In genomic region chr3:138862924-138863775, GRCh38 we compare ENCODE assay signal across 9 cellular contexts. TPM values are rescaled to one million over a fixed set of nuclear protein-coding genes. Genes with fewer than 3 reads are reported as not detected.
DNase-seq lines count a peak whose midpoint lies in the region; ATAC-seq and TF ChIP-seq lines count a peak whose summit lies in the region.
"Had no signal": no experiment of that assay in that cellular context is flagged by ENCODE, and none has a peak within 500 bp of the region (broad histone marks: within the 10 kb centered on the region; RNA-seq: fewer than 3 reads in every experiment).

No MANE protein-coding gene starts in this region.

- peak; percentile 12 for DNase-seq in stimulated activated CD4-positive, alpha-beta T cell treated with anti-CD3 and anti-CD28 coated beads, Interleukin-15, amount 100 ng/mL, for 24 hours
- no peak for DNase-seq in stimulated activated CD4-positive, alpha-beta T cell treated with anti-CD3 and anti-CD28 coated beads, Interleukin-2, amount 100 ng/mL, for 48 hours
- DNase-seq in RWPE1 (ENCODE audit: low spot score): peak; percentile 79
- DNase-seq in fibroblast of lung (ENCODE audit: low read depth in 2 of 2): peak; percentile 56 to 79
- peak; percentile 34 for DNase-seq in non-pigmented ciliary epithelial cell (ENCODE audit: low read depth)
- no peak for DNase-seq in NCI-H187 treated with DMSO at 0.1 percent for 48 hours (lab: John Stamatoyannopoulos, UW)
- no peak for DNase-seq in activated CD8-positive, alpha-beta memory T cell treated with anti-CD3 and anti-CD28 coated beads, Interleukin-2, amount 50 U/mL, for 4 hours
- DNase-seq: activated T-cell treated with anti-CD3 and anti-CD28 coated beads, Interleukin-2, amount 50 U/mL, for 4 hours had no signal

- peak overlapping the region; percentile 51 for H3K4me2 ChIP-seq in fibroblast of lung (ENCODE audit: extremely low read depth, insufficient read depth, low read length)

- CTCF ChIA-PET in RWPE1 (lab: Yijun Ruan, JAX): interaction anchor here (0.6 to 2.2 kb wide), 5 partner anchors 51 to 1988 kb away, joined by 3 to 6 read pairs (median 3); no protein-coding TSS in a partner anchor

- H2AFZ ChIP-seq in fibroblast of lung (ENCODE audit: low read length): peak overlapping the region; percentile 20

- H3K36me3 ChIP-seq in fibroblast of lung (ENCODE audit: control insufficient read depth, insufficient read depth, low read length): no peaks in the 10 kb centered on the region

- POLR2A ChIA-PET in RWPE1 (lab: Yijun Ruan, JAX; ENCODE audit: low non-redundant PET): interaction anchor here (0.6 kb wide), 1 partner anchor 13 kb away, joined by 5 read pairs; no protein-coding TSS in a partner anchor

- H3K27me3 ChIP-seq in fibroblast of lung (ENCODE audit: control insufficient read depth, insufficient read depth, low read length): no peaks in the 10 kb centered on the region

- peak overlapping the region; percentile 77 for H3K27ac ChIP-seq in RWPE1
- no peak overlapping the region for H3K27ac ChIP-seq in fibroblast of lung (ENCODE audit: insufficient read depth, low read length)

- ATAC-seq in GM18861 (IDR thresholded peaks at IDR 0.05; ENCODE audit: unreplicated experiment): no peak

- no peak overlapping the region for H3K9ac ChIP-seq in fibroblast of lung (ENCODE audit: insufficient read depth, low read length)

- no peaks in the 10 kb centered on the region for H3K79me2 ChIP-seq in fibroblast of lung (ENCODE audit: control insufficient read depth, insufficient read depth, low read length)

- H3K4me3 ChIP-seq in fibroblast of lung (replicated peaks in 1 of 4; ENCODE audit: control extremely low read depth in 1 of 4, insufficient read depth in 1 of 4, low read depth in 3 of 4, low read length in 4 of 4): no peak overlapping the region

- no peak for TF ChIP-seq CTCF in RWPE1 (conservative IDR thresholded peaks at IDR 0.05; ENCODE audit: low read depth)
- TF ChIP-seq CTCF in fibroblast of lung (conservative IDR thresholded peaks at IDR 0.05 in 1 of 2, IDR thresholded peaks at IDR 0.05 in 1 of 2; ENCODE audit: low read depth in 1 of 2, low read length in 2 of 2): no peak

- peaks cover 6% of the 10 kb centered on the region for H3K4me1 ChIP-seq in fibroblast of lung (ENCODE audit: control insufficient read depth, extremely low read depth, insufficient read depth, low read length)

- H3K9me3 ChIP-seq in fibroblast of lung (ENCODE audit: control insufficient read depth, insufficient read depth, low read depth, low read length): no peaks in the 10 kb centered on the region

- H4K20me1 ChIP-seq in fibroblast of lung (ENCODE audit: control insufficient read depth, extremely low read depth, insufficient read depth, low read length): no peaks in the 10 kb centered on the region

RNA-seq across cellular contexts. Expression of gene PIK3CB, which starts 28.4 kb away (rescaled TPM):
- 9.2 and 17.0 TPM in 2 replicates for total RNA-seq in fibroblast of lung
- polyA plus RNA-seq in fibroblast of lung: 12.4 and 18.2 TPM in 2 replicates
- polyA plus RNA-seq in fibroblast of lung (2012): 11.1 and 18.8 TPM in 2 replicates
- 7.6 and 15.3 TPM in 2 replicates for polyA minus RNA-seq in fibroblast of lung (ENCODE audit: low replicate concordance)

Comparison
In these comparisons a context has a peak if more than half of its experiments do, and no peak if none do; other contexts are left out.
1. DNase-seq: peak in stimulated activated CD4-positive, alpha-beta T cell treated with anti-CD3 and anti-CD28 coated beads, Interleukin-15, amount 100 ng/mL, for 24 hours (single experiment), RWPE1 (single experiment), fibroblast of lung (2 of 2) and non-pigmented ciliary epithelial cell (single experiment); none in stimulated activated CD4-positive, alpha-beta T cell treated with anti-CD3 and anti-CD28 coated beads, Interleukin-2, amount 100 ng/mL, for 48 hours (0 of 2), NCI-H187 treated with DMSO at 0.1 percent for 48 hours (single experiment) and activated CD8-positive, alpha-beta memory T cell treated with anti-CD3 and anti-CD28 coated beads, Interleukin-2, amount 50 U/mL, for 4 hours (single experiment).